8 cellular contexts compared by ENCODE assay signal in genomic region chr11:20363149-20363499, GRCh38. TPM values are rescaled to one million over a fixed set of nuclear protein-coding genes. Genes with fewer than 3 reads are reported as not detected.
DNase-seq lines count a peak whose midpoint lies in the region; ATAC-seq and TF ChIP-seq lines count a peak whose summit lies in the region.

No MANE protein-coding gene starts in this region.

- peak overlapping the region in 3 of 4 donors; percentile 76 to 85 (median 82) for H3K4me3 ChIP-seq in transverse colon

- H3K27me3 ChIP-seq in layer of hippocampus (ENCODE audit: control insufficient read depth, insufficient read depth, low read length), result no peaks in the 10 kb centered on the region
- H3K27me3 ChIP-seq in transverse colon, result no peaks in the 10 kb centered on the region

- ATAC-seq in HG03439 (IDR thresholded peaks at IDR 0.05; ENCODE audit: unreplicated experiment), result no peak

- H3K4me3 Mint-ChIP-seq in activated naive CD4-positive, alpha-beta T cell treated with anti-CD3 and anti-CD28 coated beads for 36 hours, result peak overlapping the region; percentile 82
- peak overlapping the region; percentile 86 for H3K4me3 Mint-ChIP-seq in activated T-helper 1 cell treated with anti-CD3 and anti-CD28 coated beads, Interleukin-12 subunit alpha, Interleukin-12 subunit beta, Interleukin-2, Interleukin-4 antibody, amounts not matched to agents 30 ng/mL and 10 ng/mL and 1 ng/mL, durations not matched to agents 14 hours and 24 hours and 36 hours

- peaks cover 62% of the 10 kb centered on the region for H3K4me1 Mint-ChIP-seq in activated naive CD4-positive, alpha-beta T cell treated with anti-CD3 and anti-CD28 coated beads for 36 hours (ENCODE audit: low read depth)
- peaks cover 62% of the 10 kb centered on the region for H3K4me1 Mint-ChIP-seq in activated T-helper 1 cell treated with anti-CD3 and anti-CD28 coated beads, Interleukin-12 subunit alpha, Interleukin-12 subunit beta, Interleukin-2, Interleukin-4 antibody, amounts not matched to agents 30 ng/mL and 10 ng/mL and 1 ng/mL, durations not matched to agents 14 hours and 24 hours and 36 hours (ENCODE audit: low read depth)

- no peak for DNase-seq in activated naive CD4-positive, alpha-beta T cell treated with anti-CD3 and anti-CD28 coated beads for 36 hours
- no peak for DNase-seq in activated naive CD4-positive, alpha-beta T cell (lab: John Stamatoyannopoulos, UW)
- no peak for DNase-seq in activated T-helper 1 cell treated with anti-CD3 and anti-CD28 coated beads, Interleukin-12 subunit alpha, Interleukin-12 subunit beta, Interleukin-2, Interleukin-4 antibody, amounts not matched to agents 30 ng/mL and 10 ng/mL and 1 ng/mL, durations not matched to agents 14 hours and 24 hours and 36 hours (ENCODE audit: low spot score)
- DNase-seq in transverse colon, result no peak
- DNase-seq in ACHN, result no peak
- no peak for DNase-seq in iPS-NIHi7 (ENCODE audit: extremely low spot score)

- TF ChIP-seq CTCF in transverse colon (IDR thresholded peaks at IDR 0.05), result no peak

- H3K36me3 ChIP-seq in transverse colon, result no peaks in the 10 kb centered on the region

- CTCF ChIA-PET in activated naive CD4-positive, alpha-beta T cell treated with anti-CD3 and anti-CD28 coated beads for 36 hours (lab: Charles Lee), result interaction anchor here (1.8 to 2.5 kb wide), 2 partner anchors 9 to 24 kb away, joined by 5 to 8 read pairs; no protein-coding TSS in a partner anchor

- WGBS in transverse colon (ENCODE audit: low coverage in 1 of 2), 2 donors, result 68 to 95% methylated on average over 2 of the region's 2 CpGs

- intact Hi-C loops in activated naive CD4-positive, alpha-beta T cell treated with anti-CD3 and anti-CD28 coated beads for 36 hours (cut with micrococcal nuclease), result loop anchor here (1.0 to 10.0 kb wide), 4 partner anchors 24 to 1968 kb away; partner anchors contain the start of genes LDHA, NAV2, PRMT3 and ZDHHC13
- intact Hi-C loops in activated T-helper 1 cell treated with anti-CD3 and anti-CD28 coated beads, Interleukin-12 subunit alpha, Interleukin-12 subunit beta, Interleukin-2, Interleukin-4 antibody, amounts not matched to agents 30 ng/mL and 10 ng/mL and 1 ng/mL, durations not matched to agents 14 hours and 24 hours and 36 hours (cut with micrococcal nuclease), result loop anchor here (1.0 to 10.0 kb wide), 4 partner anchors 24 to 1836 kb away; partner anchors contain the start of genes E2F8, NAV2, PRMT3 and TSG101
- intact Hi-C loops in transverse colon (cut with DNase I; ENCODE audit: low total_unique reads), result no loop called here

- no peak for TF ChIP-seq POLR2A in transverse colon (IDR thresholded peaks at IDR 0.05)

- H3K4me1 ChIP-seq in transverse colon, result peaks cover 0 to 36% (median 28%) of the 10 kb centered on the region in 4 donors

- no peak for TF ChIP-seq EP300 in transverse colon (IDR thresholded peaks at IDR 0.05; ENCODE audit: low read depth)

- H3K27me3 Mint-ChIP-seq in activated naive CD4-positive, alpha-beta T cell treated with anti-CD3 and anti-CD28 coated beads for 36 hours (ENCODE audit: low read depth), result no peaks in the 10 kb centered on the region
- no peaks in the 10 kb centered on the region for H3K27me3 Mint-ChIP-seq in activated T-helper 1 cell treated with anti-CD3 and anti-CD28 coated beads, Interleukin-12 subunit alpha, Interleukin-12 subunit beta, Interleukin-2, Interleukin-4 antibody, amounts not matched to agents 30 ng/mL and 10 ng/mL and 1 ng/mL, durations not matched to agents 14 hours and 24 hours and 36 hours (ENCODE audit: insufficient read depth)

- H3K27ac Mint-ChIP-seq in activated naive CD4-positive, alpha-beta T cell treated with anti-CD3 and anti-CD28 coated beads for 36 hours, result peak overlapping the region; percentile 91
- H3K27ac Mint-ChIP-seq in activated T-helper 1 cell treated with anti-CD3 and anti-CD28 coated beads, Interleukin-12 subunit alpha, Interleukin-12 subunit beta, Interleukin-2, Interleukin-4 antibody, amounts not matched to agents 30 ng/mL and 10 ng/mL and 1 ng/mL, durations not matched to agents 14 hours and 24 hours and 36 hours, result peak overlapping the region; percentile 92

- no peaks in the 10 kb centered on the region for H3K9me3 ChIP-seq in transverse colon

- peak overlapping the region; percentile 97 for H3K27ac ChIP-seq in layer of hippocampus (ENCODE audit: low read depth, low read length)
- H3K27ac ChIP-seq in transverse colon, result peak overlapping the region; percentile 91 to 96 (median 94)

- peaks cover 2% of the 10 kb centered on the region for H3K9me3 Mint-ChIP-seq in activated naive CD4-positive, alpha-beta T cell treated with anti-CD3 and anti-CD28 coated beads for 36 hours
- peaks cover 3% of the 10 kb centered on the region for H3K9me3 Mint-ChIP-seq in activated T-helper 1 cell treated with anti-CD3 and anti-CD28 coated beads, Interleukin-12 subunit alpha, Interleukin-12 subunit beta, Interleukin-2, Interleukin-4 antibody, amounts not matched to agents 30 ng/mL and 10 ng/mL and 1 ng/mL, durations not matched to agents 14 hours and 24 hours and 36 hours

- in situ Hi-C loops in transverse colon (cut with MboI; ENCODE audit: low pct_ligation_motif_present in 1 of 4, low pct_unique_long_range_greater_than_20kb in 1 of 4, low sequenced_read_pairs in 3 of 4) (loop anchor here in 2 of 4 donors (25.0 kb wide), 2 partner anchors 426 to 801 kb away; no protein-coding TSS in a partner anchor), ACHN (cut with HindIII; ENCODE audit: low pct_ligation_motif_present, low pct_unique_long_range_greater_than_20kb, low sequenced_read_pairs) (no loop called here)

- peaks cover 20% of the 10 kb centered on the region for H3K36me3 Mint-ChIP-seq in activated naive CD4-positive, alpha-beta T cell treated with anti-CD3 and anti-CD28 coated beads for 36 hours (ENCODE audit: low read depth)
- H3K36me3 Mint-ChIP-seq in activated T-helper 1 cell treated with anti-CD3 and anti-CD28 coated beads, Interleukin-12 subunit alpha, Interleukin-12 subunit beta, Interleukin-2, Interleukin-4 antibody, amounts not matched to agents 30 ng/mL and 10 ng/mL and 1 ng/mL, durations not matched to agents 14 hours and 24 hours and 36 hours (ENCODE audit: low read depth), result peaks cover 20% of the 10 kb centered on the region

RNA-seq across cellular contexts. Expression of gene HTATIP2, which starts 0.4 kb away (rescaled TPM):
- total RNA-seq in activated naive CD4-positive, alpha-beta T cell treated with anti-CD3 and anti-CD28 coated beads for 36 hours, result 10 to 100 TPM; 78.3 to 80.7 TPM
- total RNA-seq in activated T-helper 1 cell treated with anti-CD3 and anti-CD28 coated beads, Interleukin-12 subunit alpha, Interleukin-12 subunit beta, Interleukin-2, Interleukin-4 antibody, amounts not matched to agents 30 ng/mL and 10 ng/mL and 1 ng/mL, durations not matched to agents 14 hours and 24 hours and 36 hours, result 40.8 and 43.9 TPM in 2 replicates
- total RNA-seq in transverse colon, result 100 to 1,000 TPM in 2 of 4 donors, 10 to 100 TPM in 1, 1 to 10 TPM in 1; 8.0 to 183 (median 100) TPM

RNA-seq across cellular contexts. Expression of gene PRMT3, which starts 24.4 kb away (rescaled TPM):
- 10 to 100 TPM; 31.0 to 33.2 TPM for total RNA-seq in activated naive CD4-positive, alpha-beta T cell treated with anti-CD3 and anti-CD28 coated beads for 36 hours
- 43.7 and 45.5 TPM in 2 replicates for total RNA-seq in activated T-helper 1 cell treated with anti-CD3 and anti-CD28 coated beads, Interleukin-12 subunit alpha, Interleukin-12 subunit beta, Interleukin-2, Interleukin-4 antibody, amounts not matched to agents 30 ng/mL and 10 ng/mL and 1 ng/mL, durations not matched to agents 14 hours and 24 hours and 36 hours
- total RNA-seq in transverse colon, result 10 to 100 TPM in 3 of 4 donors, 1 to 10 TPM in 1; 6.7 to 21.0 (median 15.2) TPM
